Comparison of ENCODE assay signal across 8 cellular contexts in genomic region chr14:21476526-21476924, GRCh38. TPM values are rescaled to one million over a fixed set of nuclear protein-coding genes. Genes with fewer than 3 reads are reported as not detected.
DNase-seq lines count a peak whose midpoint lies in the region; ATAC-seq and TF ChIP-seq lines count a peak whose summit lies in the region.

No MANE protein-coding gene starts in this region.

- peaks cover 5% of the 10 kb centered on the region for H3K36me3 ChIP-seq in CD8-positive, alpha-beta memory T cell (ENCODE audit: insufficient read depth, low read length)
- H3K36me3 ChIP-seq in neutrophil = peaks cover 22% of the 10 kb centered on the region
- H3K36me3 ChIP-seq in transverse colon = peaks cover 0 to 20% (median 2%) of the 10 kb centered on the region in 4 donors

- POLR2A ChIA-PET in CD8-positive, alpha-beta memory T cell (lab: Charles Lee) = interaction anchor here (2.1 to 2.2 kb wide), 4 partner anchors 11 to 39 kb away, joined by 6 to 28 read pairs (median 10); partner anchors contain the start of genes CHD8 and METTL3

- peak; percentile 34 for ATAC-seq in GM21381 (IDR thresholded peaks at IDR 0.05; ENCODE audit: unreplicated experiment)

- TF ChIP-seq CTCF in fibroblast of villous mesenchyme (IDR thresholded peaks at IDR 0.05; ENCODE audit: insufficient read depth, low read depth, low read length) (no peak), neutrophil (IDR thresholded peaks at IDR 0.05) (no peak), transverse colon (IDR thresholded peaks at IDR 0.05) (no peak)

- H3K9me3 ChIP-seq in CD8-positive, alpha-beta memory T cell (ENCODE audit: low read length) = no peaks in the 10 kb centered on the region
- H3K9me3 ChIP-seq in neutrophil (no peaks in the 10 kb centered on the region), transverse colon (no peaks in the 10 kb centered on the region)

- H3K9me3 Mint-ChIP-seq in CD8-positive, alpha-beta memory T cell = no peaks in the 10 kb centered on the region
- no peaks in the 10 kb centered on the region for H3K9me3 Mint-ChIP-seq in activated T-cell treated with anti-CD3 and anti-CD28 coated beads, Interleukin-2, amount 50 U/mL, for 24 hours

- peaks cover 2 to 59% (median 8%) of the 10 kb centered on the region in 3 donors for H3K36me3 Mint-ChIP-seq in CD8-positive, alpha-beta memory T cell
- H3K36me3 Mint-ChIP-seq in activated T-cell treated with anti-CD3 and anti-CD28 coated beads, Interleukin-2, amount 50 U/mL, for 24 hours (ENCODE audit: low read depth) = peaks cover 62% of the 10 kb centered on the region

- no peak for TF ChIP-seq POLR2A in transverse colon (IDR thresholded peaks at IDR 0.05)

- H3K27ac Mint-ChIP-seq in CD8-positive, alpha-beta memory T cell = peak overlapping the region; percentile 90 to 100 (median 100)
- H3K27ac Mint-ChIP-seq in activated T-cell treated with anti-CD3 and anti-CD28 coated beads, Interleukin-2, amount 50 U/mL, for 24 hours = peak overlapping the region; percentile 99

- CTCF ChIA-PET in CD8-positive, alpha-beta memory T cell (lab: Charles Lee) = interaction anchor here (0.9 to 3.4 kb wide), 9 partner anchors 13 to 52 kb away, joined by 3 to 22 read pairs (median 5); partner anchors contain the start of genes CHD8, METTL3 and SALL2

- H3K4me1 ChIP-seq in CD8-positive, alpha-beta memory T cell (ENCODE audit: insufficient read depth, low read length) = peaks cover 25% of the 10 kb centered on the region
- H3K4me1 ChIP-seq in neutrophil (ENCODE audit: control insufficient read depth in 1 of 2, insufficient read depth in 1 of 2, low read depth in 1 of 2, low read length in 1 of 2) (peaks cover 18 to 20% of the 10 kb centered on the region in 2 experiments), transverse colon (peaks cover 15 to 27% (median 18%) of the 10 kb centered on the region in 4 donors)

- in situ Hi-C loops in transverse colon (cut with MboI; ENCODE audit: low pct_ligation_motif_present in 1 of 4, low pct_unique_long_range_greater_than_20kb in 1 of 4, low sequenced_read_pairs in 3 of 4) = no loop called here

- H3K4me3 Mint-ChIP-seq in CD8-positive, alpha-beta memory T cell = peak overlapping the region; percentile 95 to 100 (median 98)
- peak overlapping the region; percentile 100 for H3K4me3 Mint-ChIP-seq in activated T-cell treated with anti-CD3 and anti-CD28 coated beads, Interleukin-2, amount 50 U/mL, for 24 hours

- H3K4me3 ChIP-seq in CD8-positive, alpha-beta memory T cell (ENCODE audit: low read length) = peak overlapping the region; percentile 98
- H3K4me3 ChIP-seq in fibroblast of villous mesenchyme (ENCODE audit: low read depth, low read length) = peak overlapping the region; percentile 98
- peak overlapping the region; percentile 81 to 86 for H3K4me3 ChIP-seq in neutrophil (ENCODE audit: low read depth in 1 of 2, low read length in 1 of 2)
- H3K4me3 ChIP-seq in transverse colon = peak overlapping the region; percentile 22 to 94 (median 76)

- DNase-seq in CD8-positive, alpha-beta memory T cell = peak in 3 of 5 donors; percentile 87 to 90 (median 87)
- DNase-seq in NCI-H1105 (lab: John Stamatoyannopoulos, UW) (peak; percentile 90), fibroblast of villous mesenchyme (ENCODE audit: low read depth) (peak; percentile 71), transverse colon (peak; percentile 94), DMS153 (lab: John Stamatoyannopoulos, UW) (no peak)
- DNase-seq in activated T-cell treated with anti-CD3 and anti-CD28 coated beads, Interleukin-2, amount 50 U/mL, for 24 hours = no peak

- no peaks in the 10 kb centered on the region for H3K27me3 Mint-ChIP-seq in CD8-positive, alpha-beta memory T cell
- no peaks in the 10 kb centered on the region for H3K27me3 Mint-ChIP-seq in activated T-cell treated with anti-CD3 and anti-CD28 coated beads, Interleukin-2, amount 50 U/mL, for 24 hours

- WGBS in transverse colon (ENCODE audit: low coverage in 1 of 2), 2 donors = 0% methylated on average over 1 to 18 of the region's 27 CpGs

- H3K27me3 ChIP-seq in CD8-positive, alpha-beta memory T cell (ENCODE audit: insufficient read depth, low read length, poor library complexity, severe bottlenecking) = no peaks in the 10 kb centered on the region
- no peaks in the 10 kb centered on the region for H3K27me3 ChIP-seq in neutrophil
- no peaks in the 10 kb centered on the region for H3K27me3 ChIP-seq in transverse colon

- TF ChIP-seq EP300 in transverse colon (IDR thresholded peaks at IDR 0.05; ENCODE audit: low read depth) = no peak

- peaks cover 29 to 68% (median 60%) of the 10 kb centered on the region in 3 donors for H3K4me1 Mint-ChIP-seq in CD8-positive, alpha-beta memory T cell
- H3K4me1 Mint-ChIP-seq in activated T-cell treated with anti-CD3 and anti-CD28 coated beads, Interleukin-2, amount 50 U/mL, for 24 hours (ENCODE audit: low read depth) = peaks cover 41% of the 10 kb centered on the region

- intact Hi-C loops in transverse colon (cut with DNase I; ENCODE audit: low total_unique reads) = no loop called here

- H3K27ac ChIP-seq in CD8-positive, alpha-beta memory T cell (ENCODE audit: low read depth, low read length) = peak overlapping the region; percentile 94
- peak overlapping the region; percentile 90 for H3K27ac ChIP-seq in neutrophil
- peak overlapping the region; percentile 84 to 96 (median 90) for H3K27ac ChIP-seq in transverse colon

RNA-seq across cellular contexts. Expression of gene RAB2B, which starts 0.2 kb away (rescaled TPM):
- total RNA-seq in CD8-positive, alpha-beta memory T cell = 10 to 100 TPM; 25.5 to 25.7 TPM
- polyA plus RNA-seq in CD8-positive, alpha-beta memory T cell = 14.4 TPM
- 22.9 and 41.0 TPM in 2 replicates for total RNA-seq in fibroblast of villous mesenchyme
- 10 to 100 TPM in 2 of 4 donors, 1 to 10 TPM in 2; 7.1 to 24.5 (median 13.7) TPM for total RNA-seq in transverse colon

RNA-seq across cellular contexts. Expression of gene TOX4, which starts 0.5 kb away (rescaled TPM):
- total RNA-seq in CD8-positive, alpha-beta memory T cell = 10 to 100 TPM; 82.7 to 83.0 TPM
- polyA plus RNA-seq in CD8-positive, alpha-beta memory T cell = 93.3 TPM
- 26.4 and 39.3 TPM in 2 replicates for total RNA-seq in fibroblast of villous mesenchyme
- total RNA-seq in transverse colon = 10 to 100 TPM; 30.8 to 76.7 (median 51.5) TPM

RNA-seq across cellular contexts. Expression of gene CHD8, which starts 20.6 kb away (rescaled TPM):
- total RNA-seq in CD8-positive, alpha-beta memory T cell = 10 to 100 TPM; 90.0 to 96.1 TPM
- 33.6 TPM for polyA plus RNA-seq in CD8-positive, alpha-beta memory T cell
- total RNA-seq in fibroblast of villous mesenchyme (59.3 and 85.1 TPM in 2 replicates), transverse colon (10 to 100 TPM; 46.2 to 59.7 (median 50.8) TPM)

RNA-seq across cellular contexts. Expression of gene METTL3, which starts 34.6 kb away (rescaled TPM):
- 10 to 100 TPM; 54.1 to 58.9 TPM for total RNA-seq in CD8-positive, alpha-beta memory T cell
- polyA plus RNA-seq in CD8-positive, alpha-beta memory T cell = 27.4 TPM
- total RNA-seq in fibroblast of villous mesenchyme (35.1 and 51.8 TPM in 2 replicates), transverse colon (10 to 100 TPM; 20.2 to 41.9 (median 29.5) TPM)

RNA-seq across cellular contexts. Expression of gene SALL2, which starts 49.6 kb away (rescaled TPM):
- 1 to 10 TPM; 2.0 to 2.6 TPM for total RNA-seq in CD8-positive, alpha-beta memory T cell
- 1.4 TPM for polyA plus RNA-seq in CD8-positive, alpha-beta memory T cell
- 3.2 and 3.9 TPM in 2 replicates for total RNA-seq in fibroblast of villous mesenchyme
- total RNA-seq in transverse colon = 10 to 100 TPM in 1 of 4 donors, 1 to 10 TPM in 3; 2.2 to 36.3 (median 4.2) TPM

Comparison
In these comparisons a context has a peak if more than half of its experiments do, and no peak if none do; other contexts are left out.
1. DNase-seq: peak in CD8-positive, alpha-beta memory T cell (3 of 5), NCI-H1105 (single experiment), fibroblast of villous mesenchyme (single experiment) and transverse colon (single experiment); none in activated T-cell treated with anti-CD3 and anti-CD28 coated beads, Interleukin-2, amount 50 U/mL, for 24 hours (single experiment) and DMS153 (single experiment).
2. Peak in every context shown above with its lines, with median percentiles within 50 percentile points of each other: H3K27ac ChIP-seq and H3K4me3 ChIP-seq.